8 cellular contexts compared by ENCODE assay signal in genomic region chr20:13009682-13010406, GRCh38. TPM values are rescaled to one million over a fixed set of nuclear protein-coding genes. Genes with fewer than 3 reads are reported as not detected.
A peak's percentile ranks its signal among the peaks of the same experiment; 100 is the strongest.
DNase-seq lines count a peak whose midpoint lies in the region; ATAC-seq, FAIRE-seq and TF ChIP-seq lines count a peak whose summit lies in the region.

No MANE protein-coding gene starts in this region.

- peaks cover 3% of the 10 kb centered on the region in 2 donors for H3K27me3 Mint-ChIP-seq in CD4-positive, alpha-beta memory T cell
- peaks cover 0 to 6% (median 0%) of the 10 kb centered on the region in 5 donors for H3K27me3 Mint-ChIP-seq in naive thymus-derived CD4-positive, alpha-beta T cell
- no peaks in the 10 kb centered on the region for H3K27me3 Mint-ChIP-seq in endothelial cell (ENCODE audit: unreplicated experiment)

- intact Hi-C loops in CD4-positive, alpha-beta memory T cell (cut with micrococcal nuclease): no loop called here
- intact Hi-C loops in naive thymus-derived CD4-positive, alpha-beta T cell (cut with micrococcal nuclease): loop anchor here in 1 of 2 donors (5.0 kb wide), 1 partner anchor 1118 kb away; no protein-coding TSS in a partner anchor

- POLR2A ChIA-PET in CD4-positive, alpha-beta memory T cell (lab: Charles Lee; ENCODE audit: partially characterized antibody): interaction anchor here (0.7 kb wide), 1 partner anchor 220 kb away, joined by 5 read pairs; no protein-coding TSS in a partner anchor
- POLR2A ChIA-PET in naive thymus-derived CD4-positive, alpha-beta T cell (lab: Charles Lee): interaction anchor here (0.7 kb wide), 1 partner anchor 31 kb away, joined by 3 read pairs; no protein-coding TSS in a partner anchor

- no peaks in the 10 kb centered on the region for H3K4me1 ChIP-seq in CD4-positive, alpha-beta memory T cell (ENCODE audit: insufficient read depth, low read length)
- peaks cover 38% of the 10 kb centered on the region for H3K4me1 ChIP-seq in SJSA1 (replicated peaks)
- no peaks in the 10 kb centered on the region for H3K4me1 ChIP-seq in naive thymus-derived CD4-positive, alpha-beta T cell (ENCODE audit: control insufficient read depth in 2 of 2, insufficient read depth in 2 of 2, low read length in 2 of 2)

- no peaks in the 10 kb centered on the region for H3K36me3 ChIP-seq in CD4-positive, alpha-beta memory T cell (ENCODE audit: insufficient read depth, low read length)
- H3K36me3 ChIP-seq in SJSA1: no peaks in the 10 kb centered on the region
- no peaks in the 10 kb centered on the region for H3K36me3 ChIP-seq in naive thymus-derived CD4-positive, alpha-beta T cell (ENCODE audit: control insufficient read depth in 2 of 3, insufficient read depth in 3 of 3, low read length in 3 of 3)

- TF ChIP-seq CTCF in endothelial cell (IDR thresholded peaks at IDR 0.05; ENCODE audit: unreplicated experiment): no peak

- H3K27ac Mint-ChIP-seq in CD4-positive, alpha-beta memory T cell: peak overlapping the region in 6 of 7 donors; percentile 10 to 73 (median 20)
- H3K27ac Mint-ChIP-seq in naive thymus-derived CD4-positive, alpha-beta T cell: peak overlapping the region; percentile 58 to 92 (median 69)
- no peak overlapping the region for H3K27ac Mint-ChIP-seq in endothelial cell (ENCODE audit: unreplicated experiment)

- no peaks in the 10 kb centered on the region for H3K9me3 ChIP-seq in CD4-positive, alpha-beta memory T cell (ENCODE audit: control insufficient read depth in 1 of 2, low read length in 2 of 2)
- H3K9me3 ChIP-seq in SJSA1 (replicated peaks): no peaks in the 10 kb centered on the region
- no peaks in the 10 kb centered on the region for H3K9me3 ChIP-seq in naive thymus-derived CD4-positive, alpha-beta T cell (ENCODE audit: control insufficient read depth in 2 of 3, low read length in 3 of 3)

- H3K27ac ChIP-seq in CD4-positive, alpha-beta memory T cell (ENCODE audit: low read depth, low read length): no peak overlapping the region
- H3K27ac ChIP-seq in SJSA1 (peak overlapping the region; percentile 54), epithelial cell of prostate (peak overlapping the region; percentile 63)
- H3K27ac ChIP-seq in naive thymus-derived CD4-positive, alpha-beta T cell (ENCODE audit: low read depth, low read length): peak overlapping the region; percentile 38

- CTCF ChIA-PET in CD4-positive, alpha-beta memory T cell (lab: Charles Lee; ENCODE audit: partially characterized antibody): no interaction called here
- CTCF ChIA-PET in naive thymus-derived CD4-positive, alpha-beta T cell (lab: Charles Lee): no interaction called here

- no peak overlapping the region for H3K4me3 ChIP-seq in CD4-positive, alpha-beta memory T cell (ENCODE audit: low read length in 2 of 2)
- peak overlapping the region; percentile 34 for H3K4me3 ChIP-seq in SJSA1
- H3K4me3 ChIP-seq in naive thymus-derived CD4-positive, alpha-beta T cell (ENCODE audit: low read length): peak overlapping the region; percentile 49

- peak in 4 of 5 donors; percentile 3 to 40 (median 14) for DNase-seq in CD4-positive, alpha-beta memory T cell
- DNase-seq in GM19239 (ENCODE audit: insufficient read length, low spot score) (peak; percentile 6), SJSA1 (ENCODE audit: low read depth in 1 of 2, low spot score in 2 of 2) (peak; percentile 56 to 85), epithelial cell of prostate (ENCODE audit: low read depth, low spot score) (peak; percentile 69), endothelial cell (ENCODE audit: low spot score) (no peak)
- peak in 7 of 9 donors; percentile 12 to 52 (median 31) for DNase-seq in naive thymus-derived CD4-positive, alpha-beta T cell
- DNase-seq in stimulated activated CD4-positive, alpha-beta T cell treated with anti-CD3 and anti-CD28 coated beads, Interleukin-4, amount 100 ng/mL, for 1 hour: no peak

- H3K9me3 Mint-ChIP-seq in CD4-positive, alpha-beta memory T cell: peaks cover 0 to 3% (median 0%) of the 10 kb centered on the region in 8 donors
- H3K9me3 Mint-ChIP-seq in naive thymus-derived CD4-positive, alpha-beta T cell: no peaks in the 10 kb centered on the region
- H3K9me3 Mint-ChIP-seq in endothelial cell (ENCODE audit: unreplicated experiment): no peaks in the 10 kb centered on the region

- no peaks in the 10 kb centered on the region for H3K27me3 ChIP-seq in CD4-positive, alpha-beta memory T cell (ENCODE audit: insufficient read depth, low read length)
- H3K27me3 ChIP-seq in SJSA1 (replicated peaks): no peaks in the 10 kb centered on the region
- H3K27me3 ChIP-seq in naive thymus-derived CD4-positive, alpha-beta T cell (ENCODE audit: control insufficient read depth in 2 of 2, insufficient read depth in 2 of 2, low read length in 2 of 2): no peaks in the 10 kb centered on the region

- H3K4me3 Mint-ChIP-seq in CD4-positive, alpha-beta memory T cell: peak overlapping the region; percentile 49 to 85 (median 74)
- peak overlapping the region; percentile 74 to 85 (median 80) for H3K4me3 Mint-ChIP-seq in naive thymus-derived CD4-positive, alpha-beta T cell
- H3K4me3 Mint-ChIP-seq in endothelial cell (ENCODE audit: unreplicated experiment): no peak overlapping the region

- ATAC-seq in HG03159 (IDR thresholded peaks at IDR 0.05; ENCODE audit: unreplicated experiment): peak; percentile 94
- peak; percentile 77 for ATAC-seq in naive thymus-derived CD4-positive, alpha-beta T cell

- H3K4me1 Mint-ChIP-seq in CD4-positive, alpha-beta memory T cell: peaks cover 5 to 16% (median 11%) of the 10 kb centered on the region in 4 donors
- peaks cover 13 to 40% (median 31%) of the 10 kb centered on the region in 7 donors for H3K4me1 Mint-ChIP-seq in naive thymus-derived CD4-positive, alpha-beta T cell
- H3K4me1 Mint-ChIP-seq in endothelial cell (ENCODE audit: unreplicated experiment): peaks cover 12% of the 10 kb centered on the region

- peak; percentile 45 for FAIRE-seq in GM19239 (lab: Jason Lieb, UNC)

- H3K36me3 Mint-ChIP-seq in CD4-positive, alpha-beta memory T cell: no peaks in the 10 kb centered on the region
- H3K36me3 Mint-ChIP-seq in naive thymus-derived CD4-positive, alpha-beta T cell: peaks cover 0 to 4% (median 0%) of the 10 kb centered on the region in 5 donors
- H3K36me3 Mint-ChIP-seq in endothelial cell (ENCODE audit: low read depth, unreplicated experiment): no peaks in the 10 kb centered on the region

RNA-seq across cellular contexts. Expression of gene SPTLC3, which starts 1.1 kb away (rescaled TPM):
- under 1 TPM; 0.06 to 0.26 TPM for total RNA-seq in CD4-positive, alpha-beta memory T cell
- under 1 TPM; 0.41 to 0.89 TPM for polyA plus RNA-seq in CD4-positive, alpha-beta memory T cell
- total RNA-seq in SJSA1 (2014; rRNA removed; shearing (Covaris generic)): 4.5 and 13.6 TPM in 2 replicates
- 1 to 10 TPM in 1 of 5 experiments, under 1 TPM in 4; 0.24 to 2.4 (median 0.71) TPM for total RNA-seq in naive thymus-derived CD4-positive, alpha-beta T cell
- 1 to 10 TPM; 1.1 to 1.4 TPM for polyA plus RNA-seq in naive thymus-derived CD4-positive, alpha-beta T cell
- total RNA-seq in endothelial cell (ENCODE audit: unreplicated experiment): 0.41 TPM

Comparison
In these comparisons a context has a peak if more than half of its experiments do, and no peak if none do; other contexts are left out.
1. DNase-seq: peak in CD4-positive, alpha-beta memory T cell (4 of 5), GM19239 (single experiment), SJSA1 (2 of 2), epithelial cell of prostate (single experiment) and naive thymus-derived CD4-positive, alpha-beta T cell (7 of 9); none in endothelial cell (single experiment) and stimulated activated CD4-positive, alpha-beta T cell treated with anti-CD3 and anti-CD28 coated beads, Interleukin-4, amount 100 ng/mL, for 1 hour (single experiment).
2. H3K4me3 ChIP-seq: peak in SJSA1 (single experiment) and naive thymus-derived CD4-positive, alpha-beta T cell (single experiment); none in CD4-positive, alpha-beta memory T cell (0 of 2).